1 cellular context compared by ENCODE assay signal in genomic region chr19:53792721-53793433, GRCh38.
TF ChIP-seq lines count a peak whose summit lies in the region.

No MANE protein-coding gene starts in this region.

TF ChIP-seq in HEK293, 187 proteins besides CTCF, POLR2A, EP300 and RAD21 (continued from another document):
- peak; percentile 23; the same call in 1 of the 2 replicates for TF ChIP-seq ZBTB8A (tag by site-specific recombination; IDR thresholded peaks at IDR 0.05)
- TF ChIP-seq PRDM10 (tag by site-specific recombination; IDR thresholded peaks at IDR 0.05), result peak; percentile 33; the same call in 1 of the 2 replicates
- no peak for TF ChIP-seq ZNF114 (tag by site-specific recombination; IDR thresholded peaks at IDR 0.05)
- TF ChIP-seq ZNF121 (tag by site-specific recombination; IDR thresholded peaks at IDR 0.05), result peak; percentile 70
- TF ChIP-seq ZNF600 (tag by site-specific recombination; IDR thresholded peaks at IDR 0.05), result peak; percentile 17; the same call in 1 of the 2 replicates
- TF ChIP-seq INSM2 (tag by site-specific recombination; IDR thresholded peaks at IDR 0.05), result no peak
- TF ChIP-seq ZNF660 (tag by site-specific recombination; IDR thresholded peaks at IDR 0.05), result peak; percentile 82
- peak; percentile 63; the same call in 1 of the 2 replicates for TF ChIP-seq HOXD13 (CRISPR knock-in tag; IDR thresholded peaks at IDR 0.05; ENCODE audit: borderline replicate concordance)
- TF ChIP-seq HOXC10 (CRISPR knock-in tag; IDR thresholded peaks at IDR 0.05), result no peak
- peak; percentile 51; the same call in 1 of the 2 replicates for TF ChIP-seq ZNF2 (tag by site-specific recombination; IDR thresholded peaks at IDR 0.05)
TF ChIP-seq in HEK293: peak in this region for 13.
